Comparison of ENCODE assay signal across 9 cellular contexts in the genomic region with DNA sequence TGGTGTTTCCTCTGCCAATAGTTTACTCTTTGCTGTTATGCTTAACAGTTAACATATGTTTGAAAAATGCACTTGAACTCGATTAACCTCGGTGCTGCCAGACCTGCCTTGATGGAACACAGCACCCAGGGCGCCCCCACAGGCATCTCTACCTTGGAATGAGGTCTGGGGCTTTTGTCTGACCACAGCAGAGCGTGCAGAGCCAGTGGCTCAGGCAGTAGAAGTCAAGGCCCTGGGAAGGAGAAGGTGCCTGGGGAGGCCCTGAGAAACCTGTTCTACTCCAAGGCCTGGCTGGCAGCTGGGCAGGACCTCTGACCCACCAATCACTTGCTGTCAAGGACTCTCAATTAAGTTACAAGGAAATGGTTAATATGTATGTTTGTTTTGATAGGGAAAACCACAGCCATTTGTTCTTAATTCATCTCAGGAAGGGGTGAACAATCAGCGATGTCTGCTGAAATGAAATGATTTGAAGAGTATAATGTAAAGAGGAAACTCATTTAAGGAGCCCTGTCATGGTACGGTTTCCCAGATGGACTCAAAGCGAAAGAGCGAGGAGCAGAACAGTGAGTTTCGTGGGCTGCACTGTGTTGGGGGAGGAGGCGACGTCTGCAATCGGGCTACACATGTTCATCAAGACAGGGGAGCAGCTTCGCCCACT. TPM values are rescaled to one million over a fixed set of nuclear protein-coding genes. Genes with fewer than 3 reads are reported as not detected.
A peak's percentile ranks its signal among the peaks of the same experiment; 100 is the strongest.
DNase-seq lines count a peak whose midpoint lies in the region; ATAC-seq, FAIRE-seq and TF ChIP-seq lines count a peak whose summit lies in the region.
"Had no signal": no experiment of that assay in that cellular context is flagged by ENCODE, and none has a peak within 500 bp of the region (broad histone marks: within the 10 kb centered on the region; RNA-seq: fewer than 3 reads in every experiment).

No MANE protein-coding gene starts in this region.

- peak; percentile 58 for DNase-seq in stimulated activated CD4-positive, alpha-beta T cell treated with anti-CD3 and anti-CD28 coated beads, Interleukin-15, amount 100 ng/mL, for 24 hours
- no peak for DNase-seq in stimulated activated CD4-positive, alpha-beta T cell treated with anti-CD3 and anti-CD28 coated beads, Interleukin-4, amount 100 ng/mL, for 1 hour
- DNase-seq in type B pancreatic cell (ENCODE audit: extremely low spot score, unreplicated experiment): peak; percentile 65
- DNase-seq in NCI-H2196 (lab: John Stamatoyannopoulos, UW; ENCODE audit: unreplicated experiment): no peak
- no peak for DNase-seq in HK-2 (ENCODE audit: unreplicated experiment)
- no peak for DNase-seq in HTR-8/SVneo (ENCODE audit: insufficient read length, low spot score)
- DNase-seq: NCI-H345 had no signal

- peak; percentile 69 for ATAC-seq in HG03196 (IDR thresholded peaks at IDR 0.05; ENCODE audit: unreplicated experiment)

- H3K36me3 Mint-ChIP-seq in activated naive CD8-positive, alpha-beta T cell: peaks cover 9% of the 10 kb centered on the region
- H3K36me3 Mint-ChIP-seq in type B pancreatic cell: peaks cover 35% of the 10 kb centered on the region

- H3K4me3 Mint-ChIP-seq in activated naive CD8-positive, alpha-beta T cell: no peak overlapping the region
- peak overlapping the region; percentile 71 for H3K4me3 Mint-ChIP-seq in type B pancreatic cell

- peak overlapping the region; percentile 52 for H3K27ac Mint-ChIP-seq in activated naive CD8-positive, alpha-beta T cell
- peak overlapping the region; percentile 64 for H3K27ac Mint-ChIP-seq in type B pancreatic cell

- no peak for TF ChIP-seq CTCF in type B pancreatic cell (conservative IDR thresholded peaks at IDR 0.05)

- no peak for FAIRE-seq in HTR-8/SVneo (lab: Jason Lieb, UNC)

- H3K9me3 Mint-ChIP-seq in activated naive CD8-positive, alpha-beta T cell (ENCODE audit: low read depth): no peaks in the 10 kb centered on the region
- no peaks in the 10 kb centered on the region for H3K9me3 Mint-ChIP-seq in type B pancreatic cell

- peaks cover 57% of the 10 kb centered on the region for H3K4me1 Mint-ChIP-seq in activated naive CD8-positive, alpha-beta T cell (ENCODE audit: low read depth)
- H3K4me1 Mint-ChIP-seq in type B pancreatic cell (ENCODE audit: unreplicated experiment): peaks cover 57% of the 10 kb centered on the region

- no peaks in the 10 kb centered on the region for H3K27me3 Mint-ChIP-seq in activated naive CD8-positive, alpha-beta T cell
- H3K27me3 Mint-ChIP-seq in type B pancreatic cell: no peaks in the 10 kb centered on the region

RNA-seq across cellular contexts. Expression of a gene that starts 21.9 kb away (rescaled TPM):
- 241 and 254 TPM in 2 replicates for total RNA-seq in type B pancreatic cell (ENCODE audit: low replicate concordance)

Comparison
In these comparisons a context has a peak if more than half of its experiments do, and no peak if none do; other contexts are left out.
1. DNase-seq: peak in stimulated activated CD4-positive, alpha-beta T cell treated with anti-CD3 and anti-CD28 coated beads, Interleukin-15, amount 100 ng/mL, for 24 hours (single experiment) and type B pancreatic cell (single experiment); none in stimulated activated CD4-positive, alpha-beta T cell treated with anti-CD3 and anti-CD28 coated beads, Interleukin-4, amount 100 ng/mL, for 1 hour (single experiment), NCI-H2196 (single experiment), HK-2 (single experiment) and HTR-8/SVneo (single experiment).